ENCODE assay signal across 8 cellular contexts in the genomic region with DNA sequence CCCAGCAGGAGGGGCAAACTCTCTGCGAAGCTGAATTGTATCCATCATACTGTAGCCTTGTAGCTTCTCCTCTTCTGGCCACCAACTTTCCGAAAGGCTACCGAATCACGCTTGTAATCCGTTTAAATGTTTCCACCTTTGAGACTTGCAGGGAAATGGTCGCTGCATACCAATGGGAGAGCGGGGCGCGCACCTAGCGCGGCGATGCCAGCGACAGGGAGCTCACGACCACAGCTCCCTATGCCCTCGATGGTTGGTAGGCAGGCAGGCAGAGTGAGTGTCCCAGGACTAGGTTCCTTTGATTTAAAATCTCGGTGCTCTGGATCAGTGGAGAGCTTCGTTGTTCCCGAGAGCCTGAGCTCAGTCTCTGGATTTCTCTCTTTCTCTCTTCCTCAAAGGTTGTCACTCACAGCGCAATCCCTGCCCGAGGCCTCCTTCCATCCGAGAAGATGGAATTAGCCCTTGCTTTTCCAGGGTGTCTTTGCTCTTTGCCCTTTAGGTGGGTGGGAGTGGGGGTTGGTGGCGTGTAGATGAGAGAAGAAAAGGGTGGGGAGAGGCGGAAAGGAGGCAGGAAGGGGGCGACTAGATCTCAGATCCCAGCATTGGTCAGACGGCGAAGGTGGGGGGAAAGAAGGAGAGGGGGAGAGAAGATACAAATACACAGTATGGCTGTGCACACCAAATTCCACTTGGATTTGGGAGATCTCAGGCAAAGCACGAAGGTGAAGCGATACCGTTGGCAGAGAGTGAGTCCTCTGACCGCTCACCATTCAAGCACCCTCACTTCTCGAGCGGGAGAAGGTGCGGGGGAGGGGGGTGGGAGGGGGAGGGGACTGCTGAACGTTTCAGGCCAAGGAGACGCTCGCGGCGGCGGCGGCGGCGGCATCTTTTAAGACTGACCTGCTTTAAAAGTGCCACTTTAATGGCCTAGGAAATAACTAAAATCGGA. TPM values are rescaled to one million over a fixed set of nuclear protein-coding genes. Genes with fewer than 3 reads are reported as not detected.
A peak's percentile ranks its signal among the peaks of the same experiment; 100 is the strongest.
DNase-seq lines count a peak whose midpoint lies in the region; ATAC-seq, FAIRE-seq and TF ChIP-seq lines count a peak whose summit lies in the region.

A gene with protein sequence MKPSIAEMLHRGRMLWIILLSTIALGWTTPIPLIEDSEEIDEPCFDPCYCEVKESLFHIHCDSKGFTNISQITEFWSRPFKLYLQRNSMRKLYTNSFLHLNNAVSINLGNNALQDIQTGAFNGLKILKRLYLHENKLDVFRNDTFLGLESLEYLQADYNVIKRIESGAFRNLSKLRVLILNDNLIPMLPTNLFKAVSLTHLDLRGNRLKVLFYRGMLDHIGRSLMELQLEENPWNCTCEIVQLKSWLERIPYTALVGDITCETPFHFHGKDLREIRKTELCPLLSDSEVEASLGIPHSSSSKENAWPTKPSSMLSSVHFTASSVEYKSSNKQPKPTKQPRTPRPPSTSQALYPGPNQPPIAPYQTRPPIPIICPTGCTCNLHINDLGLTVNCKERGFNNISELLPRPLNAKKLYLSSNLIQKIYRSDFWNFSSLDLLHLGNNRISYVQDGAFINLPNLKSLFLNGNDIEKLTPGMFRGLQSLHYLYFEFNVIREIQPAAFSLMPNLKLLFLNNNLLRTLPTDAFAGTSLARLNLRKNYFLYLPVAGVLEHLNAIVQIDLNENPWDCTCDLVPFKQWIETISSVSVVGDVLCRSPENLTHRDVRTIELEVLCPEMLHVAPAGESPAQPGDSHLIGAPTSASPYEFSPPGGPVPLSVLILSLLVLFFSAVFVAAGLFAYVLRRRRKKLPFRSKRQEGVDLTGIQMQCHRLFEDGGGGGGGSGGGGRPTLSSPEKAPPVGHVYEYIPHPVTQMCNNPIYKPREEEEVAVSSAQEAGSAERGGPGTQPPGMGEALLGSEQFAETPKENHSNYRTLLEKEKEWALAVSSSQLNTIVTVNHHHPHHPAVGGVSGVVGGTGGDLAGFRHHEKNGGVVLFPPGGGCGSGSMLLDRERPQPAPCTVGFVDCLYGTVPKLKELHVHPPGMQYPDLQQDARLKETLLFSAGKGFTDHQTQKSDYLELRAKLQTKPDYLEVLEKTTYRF (minus strand): TSS at position 757 of the 949 bp plus-strand sequence. CDS start 5,554 bp downstream, outside the sequence.

- no peak within 1 kb of the TSS for H3K9ac ChIP-seq in HUES48 (ENCODE audit: low read depth, low read length)
- no peak within 1 kb of the TSS for H3K9ac ChIP-seq in duodenal mucosa (ENCODE audit: low read depth in 1 of 2, low read length in 2 of 2)
- no peak within 1 kb of the TSS for H3K9ac ChIP-seq in mucosa of stomach (ENCODE audit: low read length)

- CTCF ChIA-PET in A549 (lab: Yijun Ruan, JAX), result interaction anchor here (1.9 to 3.0 kb wide), 2 partner anchors 10 to 11 kb away, joined by 10 read pairs; no protein-coding TSS in a partner anchor

- H3K4me1 ChIP-seq in A549 (peaks cover 18% of the 10 kb centered on the region; the same call in 1 of the 3 replicates), HUES48 (ENCODE audit: control insufficient read depth, insufficient read depth, low read length) (peaks cover 25% of the 10 kb centered on the region), duodenal mucosa (ENCODE audit: control insufficient read depth in 1 of 2, insufficient read depth in 2 of 2, low read length in 2 of 2) (peaks cover 20 to 27% of the 10 kb centered on the region in 2 donors), mucosa of stomach (ENCODE audit: control insufficient read depth, insufficient read depth, low read length) (peaks cover 14% of the 10 kb centered on the region)

- H3K36me3 ChIP-seq in HUES48 (ENCODE audit: control insufficient read depth, insufficient read depth, low read length) (no peaks in the 10 kb centered on the region), duodenal mucosa (ENCODE audit: control insufficient read depth in 1 of 2, insufficient read depth in 2 of 2, low read length in 2 of 2) (no peaks in the 10 kb centered on the region), mucosa of stomach (ENCODE audit: control insufficient read depth, insufficient read depth, low read length) (no peaks in the 10 kb centered on the region)

- no peak for TF ChIP-seq CTCF in A549 (IDR thresholded peaks at IDR 0.05)

- DNase-seq in A549 (ENCODE audit: low read depth in 1 of 2, low spot score in 1 of 2) (no peak), urothelium cell line (ENCODE audit: low spot score) (no peak)

- peak; percentile 66 for ATAC-seq in A549
- no peak for ATAC-seq in HG03159 (IDR thresholded peaks at IDR 0.05; ENCODE audit: unreplicated experiment)
- ATAC-seq in HG02870 (IDR thresholded peaks at IDR 0.05; ENCODE audit: unreplicated experiment), result no peak
- no peak for ATAC-seq in HG02759 (IDR thresholded peaks at IDR 0.05; ENCODE audit: unreplicated experiment)

- POLR2A ChIA-PET in A549 (lab: Yijun Ruan, JAX), result no interaction called here

- H3K27ac ChIP-seq in A549 (no peak within 1 kb of the TSS), HUES48 (ENCODE audit: low read depth, low read length) (no peak within 1 kb of the TSS), duodenal mucosa (ENCODE audit: low read depth, low read length) (no peak within 1 kb of the TSS)

- no peak for FAIRE-seq in A549 (lab: Jason Lieb, UNC)
- FAIRE-seq in urothelium cell line (lab: Jason Lieb, UNC), result no peak

- H3K27me3 ChIP-seq in HUES48 (ENCODE audit: control insufficient read depth, insufficient read depth, low read length), result peaks cover 69% of the 10 kb centered on the region
- H3K27me3 ChIP-seq in duodenal mucosa (ENCODE audit: control insufficient read depth in 1 of 2, insufficient read depth in 2 of 2, low read length in 2 of 2), result peaks cover 57 to 67% of the 10 kb centered on the region in 2 donors
- peaks cover 65% of the 10 kb centered on the region for H3K27me3 ChIP-seq in mucosa of stomach (ENCODE audit: control insufficient read depth, insufficient read depth, low read length)

- peak within 1 kb of the TSS; percentile 98 for H3K4me2 ChIP-seq in A549

- no peak for TF ChIP-seq RAD21 in A549 (conservative IDR thresholded peaks at IDR 0.05 in 1 of 2, IDR thresholded peaks at IDR 0.05 in 1 of 2)

- TF ChIP-seq EP300 in A549 (IDR thresholded peaks at IDR 0.05), result no peak

- H3K4me3 ChIP-seq in A549 (peak within 1 kb of the TSS; percentile 48), HUES48 (ENCODE audit: low read depth, low read length) (peak within 1 kb of the TSS; percentile 80), duodenal mucosa (ENCODE audit: low read depth in 1 of 2, low read length in 2 of 2) (peak within 1 kb of the TSS; percentile 64 to 68), mucosa of stomach (ENCODE audit: low read length) (peak within 1 kb of the TSS; percentile 7)

- peaks cover 3% of the 10 kb centered on the region; the same call in 1 of the 3 replicates for H3K9me3 ChIP-seq in A549
- no peaks in the 10 kb centered on the region for H3K9me3 ChIP-seq in HUES48 (ENCODE audit: control insufficient read depth, insufficient read depth, low read length)
- H3K9me3 ChIP-seq in duodenal mucosa (ENCODE audit: control insufficient read depth in 1 of 2, low read length in 2 of 2), result no peaks in the 10 kb centered on the region
- H3K9me3 ChIP-seq in mucosa of stomach (ENCODE audit: control insufficient read depth, low read length), result no peaks in the 10 kb centered on the region

- TF ChIP-seq POLR2A in A549 (IDR thresholded peaks at IDR 0.05; ENCODE audit: low read length), result no peak

- WGBS in A549 (ENCODE audit: missing lambda C conversion rate), result 15% methylated on average over 38 of the region's 43 CpGs

TF ChIP-seq in A549, 52 proteins besides CTCF, POLR2A, EP300 and RAD21:
- TF ChIP-seq HOXB5 (CRISPR knock-in tag; IDR thresholded peaks at IDR 0.05) (no peak), CBX8 (IDR thresholded peaks at IDR 0.05) (peak; percentile 17; the same call in 1 of the 2 replicates), NR3C1 (IDR thresholded peaks at IDR 0.05) (no peak), NFE2L2 (conservative IDR thresholded peaks at IDR 0.05; ENCODE audit: low read length) (no peak), BHLHE40 (IDR thresholded peaks at IDR 0.05; ENCODE audit: low read depth, low read length) (no peak), RNF2 (IDR thresholded peaks at IDR 0.05; ENCODE audit: borderline replicate concordance, low read depth) (peak; percentile 19; the same call in 1 of the 2 replicates)

RNA-seq across cellular contexts. Expression of the gene that starts here (rescaled TPM):
- polyA plus RNA-seq in A549 (2011; rRNA removed), result not detected in 2 replicates
- not detected in 2 replicates for polyA plus RNA-seq in A549 (2012; cell fraction: cytosol; rRNA removed)
- polyA plus RNA-seq in A549 (2012; cell fraction: nucleus; rRNA removed), result not detected in 2 replicates
- polyA plus RNA-seq in A549 (2017; fragmentation: RNase III; extraction: RNeasy Plus Mini Kit Qiagen cat#74134 plus additional on column Dnase treatment), result not detected in 3 replicates
- not detected in 2 replicates for polyA minus RNA-seq in A549 (2011; rRNA and poly(A)+ RNA removed)

Comparison
In these comparisons a context has a peak if more than half of its experiments do, and no peak if none do; other contexts are left out.
1. Peak in ATAC-seq, H3K4me3 ChIP-seq and H3K4me2 ChIP-seq in A549; RNA of the gene not detected or under 1 TPM.
2. H3K4me3 ChIP-seq: peak in every context shown above with its lines; median percentile 80 in HUES48; 66 in duodenal mucosa; 48 in A549; 7 in mucosa of stomach.